In genomic region chr12:107564946-107565345, GRCh38 we compare ENCODE assay signal across 8 cellular contexts.
DNase-seq lines count a peak whose midpoint lies in the region; ATAC-seq, FAIRE-seq and TF ChIP-seq lines count a peak whose summit lies in the region.

No MANE protein-coding gene starts in this region.

- no peak overlapping the region for H2AFZ ChIP-seq in GM23338
- no peak overlapping the region for H2AFZ ChIP-seq in SK-N-SH (ENCODE audit: low read depth)
- H2AFZ ChIP-seq in keratinocyte (ENCODE audit: control insufficient read depth, low read length): no peak overlapping the region

- H3K9me3 Mint-ChIP-seq in CD8-positive, alpha-beta T cell: no peaks in the 10 kb centered on the region
- no peaks in the 10 kb centered on the region for H3K9me3 Mint-ChIP-seq in GM23338

- H3K4me1 ChIP-seq in CD8-positive, alpha-beta T cell (ENCODE audit: insufficient read depth, low read length): no peaks in the 10 kb centered on the region
- H3K4me1 ChIP-seq in GM23338 (ENCODE audit: insufficient read depth) (no peaks in the 10 kb centered on the region), SK-N-SH (ENCODE audit: control insufficient read depth in 1 of 2, insufficient read depth in 2 of 2, low read depth in 1 of 2, low read length in 1 of 2) (peaks cover 0 to 4% of the 10 kb centered on the region in 2 experiments; a peak in 1 of 4 replicates), keratinocyte (ENCODE audit: control insufficient read depth, extremely low read depth, insufficient read depth, low read length) (peaks cover 15% of the 10 kb centered on the region), spleen (no peaks in the 10 kb centered on the region)

- no peak for TF ChIP-seq POLR2A in spleen (IDR thresholded peaks at IDR 0.05)

- no peaks in the 10 kb centered on the region for H3K27me3 Mint-ChIP-seq in CD8-positive, alpha-beta T cell (ENCODE audit: low read depth)
- H3K27me3 Mint-ChIP-seq in GM23338 (ENCODE audit: insufficient read depth, low read depth, poor library complexity): peaks cover 3% of the 10 kb centered on the region

- H3K4me3 ChIP-seq in CD8-positive, alpha-beta T cell (ENCODE audit: low read depth, low read length): no peak overlapping the region
- H3K4me3 ChIP-seq in GM23338 (no peak overlapping the region), SK-N-SH (ENCODE audit: low read depth in 2 of 2, low read length in 1 of 2) (no peak overlapping the region), keratinocyte (ENCODE audit: control insufficient read depth in 2 of 3, extremely low read depth in 1 of 3, insufficient read depth in 2 of 3, low read depth in 1 of 3, low read length in 3 of 3) (no peak overlapping the region), spleen (no peak overlapping the region)

- H3K79me2 ChIP-seq in GM23338 (replicated peaks; ENCODE audit: insufficient read depth): no peaks in the 10 kb centered on the region
- H3K79me2 ChIP-seq in SK-N-SH (ENCODE audit: insufficient read depth): no peaks in the 10 kb centered on the region
- no peaks in the 10 kb centered on the region for H3K79me2 ChIP-seq in keratinocyte (ENCODE audit: control insufficient read depth, insufficient read depth, low read length)

- H3K27ac Mint-ChIP-seq in CD8-positive, alpha-beta T cell: no peak overlapping the region
- no peak overlapping the region for H3K27ac Mint-ChIP-seq in GM23338

- peak; percentile 46 for ATAC-seq in CD8-positive, alpha-beta T cell
- ATAC-seq in GM23338 (peak; percentile 96), GM21367 (IDR thresholded peaks at IDR 0.05; ENCODE audit: unreplicated experiment) (no peak), GM19023 (IDR thresholded peaks at IDR 0.05; ENCODE audit: unreplicated experiment) (no peak)

- H3K27ac ChIP-seq in CD8-positive, alpha-beta T cell (ENCODE audit: low read depth, low read length): no peak overlapping the region
- H3K27ac ChIP-seq in GM23338 (ENCODE audit: low read depth) (no peak overlapping the region), SK-N-SH (ENCODE audit: low read depth in 2 of 2, low read length in 1 of 2) (no peak overlapping the region), keratinocyte (ENCODE audit: control insufficient read depth, insufficient read depth, low read length) (no peak overlapping the region), spleen (no peak overlapping the region)

- TF ChIP-seq CTCF in CD8-positive, alpha-beta T cell (IDR thresholded peaks at IDR 0.05): peak; percentile 36
- TF ChIP-seq CTCF in GM23338 (conservative IDR thresholded peaks at IDR 0.05; ENCODE audit: low read depth in 2 of 2): peak; percentile 57 to 77
- no peak; the same call in 1 of the 2 replicates for TF ChIP-seq CTCF in SK-N-SH (IDR thresholded peaks at IDR 0.05)
- peak; percentile 82 to 86 (median 85) for TF ChIP-seq CTCF in keratinocyte (optimal IDR thresholded peaks at IDR 0.05 in 1 of 3, IDR thresholded peaks at IDR 0.05 in 1 of 3, conservative IDR thresholded peaks at IDR 0.05 in 1 of 3; ENCODE audit: extremely low read depth in 1 of 3, insufficient read depth in 2 of 3, low read length in 3 of 3)
- peak in 1 of 11 experiments; percentile 21 for TF ChIP-seq CTCF in spleen (IDR thresholded peaks at IDR 0.05 in 8 of 11, conservative IDR thresholded peaks at IDR 0.05 in 3 of 11)

- no peak for DNase-seq in CD8-positive, alpha-beta T cell
- DNase-seq in GM23338 (ENCODE audit: low spot score) (peak; percentile 82), SK-N-SH (no peak), keratinocyte (ENCODE audit: low read depth, low spot score) (no peak), spleen (no peak)
- DNase-seq in activated effector memory CD4-positive, alpha-beta T cell treated with Interleukin-2 at 50 U/mL for 16 hours: no peak

- H3K9me1 ChIP-seq in keratinocyte (ENCODE audit: control insufficient read depth, extremely low read depth, insufficient read depth, low read length): no peaks in the 10 kb centered on the region

- no peak overlapping the region for H3K4me3 Mint-ChIP-seq in CD8-positive, alpha-beta T cell
- H3K4me3 Mint-ChIP-seq in GM23338: no peak overlapping the region

- no peaks in the 10 kb centered on the region for H3K27me3 ChIP-seq in CD8-positive, alpha-beta T cell (ENCODE audit: insufficient read depth, low read length)
- H3K27me3 ChIP-seq in GM23338 (ENCODE audit: insufficient read depth): no peaks in the 10 kb centered on the region
- no peaks in the 10 kb centered on the region for H3K27me3 ChIP-seq in SK-N-SH (ENCODE audit: insufficient read depth)
- H3K27me3 ChIP-seq in keratinocyte (ENCODE audit: control insufficient read depth, extremely low read depth, insufficient read depth, low read length): no peaks in the 10 kb centered on the region
- H3K27me3 ChIP-seq in spleen (replicated peaks in 1 of 7): no peaks in the 10 kb centered on the region

- no peaks in the 10 kb centered on the region for H4K20me1 ChIP-seq in GM23338 (replicated peaks; ENCODE audit: insufficient read depth)
- H4K20me1 ChIP-seq in SK-N-SH (ENCODE audit: insufficient read depth): no peaks in the 10 kb centered on the region
- H4K20me1 ChIP-seq in keratinocyte (ENCODE audit: control insufficient read depth, extremely low read depth, insufficient read depth, low read length): no peaks in the 10 kb centered on the region

- H3K9ac ChIP-seq in SK-N-SH (no peak overlapping the region), keratinocyte (ENCODE audit: control insufficient read depth, extremely low read depth, insufficient read depth, low read length) (no peak overlapping the region)

- peak; percentile 81 for FAIRE-seq in keratinocyte (lab: Jason Lieb, UNC)

- peak; percentile 66 for TF ChIP-seq RAD21 in SK-N-SH (IDR thresholded peaks at IDR 0.05; ENCODE audit: low read length)

- POLR2A ChIA-PET in CD8-positive, alpha-beta T cell (lab: Charles Lee): interaction anchor here (0.6 kb wide), 1 partner anchor 243 kb away, joined by 3 read pairs; no protein-coding TSS in a partner anchor
- POLR2A ChIA-PET in SK-N-SH (lab: Yijun Ruan, JAX): no interaction called here

- H3K4me2 ChIP-seq in GM23338 (no peak overlapping the region), SK-N-SH (no peak overlapping the region), keratinocyte (ENCODE audit: control insufficient read depth, extremely low read depth, insufficient read depth, low read depth, low read length) (no peak overlapping the region)

- H3K9me2 ChIP-seq in GM23338 (ENCODE audit: insufficient read depth) (no peaks in the 10 kb centered on the region), SK-N-SH (no peaks in the 10 kb centered on the region)

- H3K9me3 ChIP-seq in CD8-positive, alpha-beta T cell (ENCODE audit: low read length): no peaks in the 10 kb centered on the region
- H3K9me3 ChIP-seq in SK-N-SH (no peaks in the 10 kb centered on the region), keratinocyte (ENCODE audit: control insufficient read depth, low read depth, low read length) (no peaks in the 10 kb centered on the region), spleen (no peaks in the 10 kb centered on the region)

- dilution Hi-C loops in keratinocyte (cut with MboI; ENCODE audit: extremely low pct_ligation_motif_present, low sequenced_read_pairs): no loop called here

- peaks cover 15% of the 10 kb centered on the region for H3K4me1 Mint-ChIP-seq in CD8-positive, alpha-beta T cell (ENCODE audit: low read depth)
- H3K4me1 Mint-ChIP-seq in GM23338: peaks cover 9% of the 10 kb centered on the region

- H3K36me3 ChIP-seq in CD8-positive, alpha-beta T cell (ENCODE audit: insufficient read depth, low read length): no peaks in the 10 kb centered on the region
- no peaks in the 10 kb centered on the region for H3K36me3 ChIP-seq in GM23338 (ENCODE audit: insufficient read depth)
- no peaks in the 10 kb centered on the region for H3K36me3 ChIP-seq in SK-N-SH (replicated peaks in 1 of 2; ENCODE audit: control insufficient read depth in 1 of 2, insufficient read depth in 2 of 2, low read length in 1 of 2)
- H3K36me3 ChIP-seq in keratinocyte (ENCODE audit: control insufficient read depth in 2 of 2, extremely low read depth in 1 of 2, insufficient read depth in 2 of 2, low read length in 2 of 2): no peaks in the 10 kb centered on the region
- H3K36me3 ChIP-seq in spleen: no peaks in the 10 kb centered on the region

- CTCF ChIA-PET in CD8-positive, alpha-beta T cell (lab: Charles Lee): interaction anchor here (1.0 to 2.4 kb wide), 4 partner anchors 10 to 433 kb away, joined by 3 to 12 read pairs (median 5); no protein-coding TSS in a partner anchor
- CTCF ChIA-PET in SK-N-SH (lab: Yijun Ruan, JAX): interaction anchor here (0.9 to 2.2 kb wide), 12 partner anchors 10 to 433 kb away, joined by 3 to 11 read pairs (median 4); no protein-coding TSS in a partner anchor

- peaks cover 6% of the 10 kb centered on the region for H3K36me3 Mint-ChIP-seq in CD8-positive, alpha-beta T cell
- no peaks in the 10 kb centered on the region for H3K36me3 Mint-ChIP-seq in GM23338 (ENCODE audit: low read depth)

- TF ChIP-seq EP300 in SK-N-SH (IDR thresholded peaks at IDR 0.05; ENCODE audit: borderline replicate concordance in 1 of 2, low read depth in 1 of 2, low read length in 1 of 2): no peak

- intact Hi-C loops in CD8-positive, alpha-beta T cell (cut with DNase I, micrococcal nuclease): no loop called here
- intact Hi-C loops in spleen (cut with DNase I; ENCODE audit: low total_unique reads): no loop called here

- 54% methylated on average over 3 of the region's 3 CpGs for WGBS in SK-N-SH (ENCODE audit: low lambda C conversion rate)
- 46 to 66% (median 57%) methylated on average over 3 of the region's 3 CpGs for WGBS in spleen, 5 donors

- H3F3A ChIP-seq in GM23338 (replicated peaks; ENCODE audit: low read depth) (no peaks in the 10 kb centered on the region), SK-N-SH (replicated peaks; ENCODE audit: insufficient read depth) (no peaks in the 10 kb centered on the region)

TF ChIP-seq in GM23338, 12 proteins besides CTCF, POLR2A, EP300 and RAD21 (continues in another document):
- TF ChIP-seq STAT1 (IDR thresholded peaks at IDR 0.05; ENCODE audit: unreplicated experiment): no peak
- TF ChIP-seq POLR2AphosphoS5 (IDR thresholded peaks at IDR 0.05; ENCODE audit: low read depth): no peak

TF ChIP-seq in SK-N-SH, 30 proteins besides CTCF, POLR2A, EP300 and RAD21:
- TF ChIP-seq POLR2AphosphoS5 (IDR thresholded peaks at IDR 0.05; ENCODE audit: low read depth, low read length) (no peak), SMC3 (IDR thresholded peaks at IDR 0.05; ENCODE audit: low read depth, low read length) (peak; percentile 26; the same call in 1 of the 2 replicates)

Comparison
In these comparisons a context has a peak if more than half of its experiments do, and no peak if none do; other contexts are left out.
1. ATAC-seq: peak in CD8-positive, alpha-beta T cell (single experiment) and GM23338 (single experiment); none in GM21367 (single experiment) and GM19023 (single experiment).